ENCODE assay signal across 1 cellular context in the genomic region with DNA sequence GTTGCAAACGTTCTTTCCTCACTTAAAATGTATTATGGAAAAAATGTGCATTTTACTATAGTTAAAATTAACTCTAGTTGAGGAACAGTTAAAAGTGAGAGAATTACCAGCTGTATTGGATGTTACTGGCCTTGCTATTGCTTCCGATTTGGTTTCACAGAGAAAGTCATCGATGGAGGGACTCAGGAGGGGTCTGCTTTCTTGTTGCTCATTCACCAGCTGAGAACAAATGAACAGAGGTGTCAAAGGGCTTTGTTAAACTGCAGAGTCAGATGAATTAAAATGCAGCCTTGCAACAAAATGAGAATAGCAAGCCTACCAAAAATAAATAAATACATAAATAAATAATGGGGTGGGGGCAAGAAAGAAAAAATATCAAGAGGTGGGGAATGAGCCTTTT.
TF ChIP-seq lines count a peak whose summit lies in the region.

No MANE protein-coding gene starts in this region.

TF ChIP-seq in GM23338, 12 proteins besides CTCF, POLR2A, EP300 and RAD21:
- no peak for TF ChIP-seq CREB1 (CRISPR knock-in tag; IDR thresholded peaks at IDR 0.05; ENCODE audit: low read depth)
